ENCODE assay signal across 23 cellular contexts in the genomic region with DNA sequence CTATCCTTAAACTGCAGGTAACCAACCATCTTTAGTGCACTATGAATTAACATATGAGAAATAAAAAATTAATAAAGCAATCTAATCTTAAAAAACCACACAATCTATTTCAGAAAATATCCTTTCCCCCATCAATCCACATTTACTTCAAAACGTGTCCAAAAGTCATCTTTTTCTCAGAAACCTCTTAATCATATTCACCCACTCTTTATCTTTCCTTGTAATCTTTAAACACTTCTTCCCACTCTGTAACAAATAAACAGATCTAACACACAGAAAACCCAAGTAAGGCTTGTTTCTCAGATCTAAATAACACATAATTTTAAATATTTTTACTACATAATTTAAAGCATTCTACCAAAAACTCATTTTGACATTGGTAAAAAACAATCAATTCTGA. TPM values are rescaled to one million over a fixed set of nuclear protein-coding genes. Genes with fewer than 3 reads are reported as not detected.
"Had no signal": no experiment of that assay in that cellular context is flagged by ENCODE, and none has a peak within 500 bp of the region (broad histone marks: within the 10 kb centered on the region; RNA-seq: fewer than 3 reads in every experiment).

No MANE protein-coding gene starts in this region.

- H3K4me1 ChIP-seq: foreskin keratinocyte had no signal

- H3K36me3 ChIP-seq: neutrophil had no signal

- H3K27ac ChIP-seq: foreskin keratinocyte, neutrophil, WERI-Rb-1 had no signal

- ATAC-seq: effector memory CD8-positive, alpha-beta T cell; foreskin keratinocyte; left ventricle myocardium superior; mucosa of descending colon; naive thymus-derived CD4-positive, alpha-beta T cell; T-cell had no signal

- H3K9me3 ChIP-seq: mucosa of descending colon, neutrophil had no signal

- FAIRE-seq: astrocyte, bronchial epithelial cell had no signal

- H3K4me3 ChIP-seq: mucosa of descending colon had no signal

- H3K9me3 Mint-ChIP-seq: dendritic cell treated with granulocyte-macrophage colony-stimulating factor and Interleukin-4, amounts not matched to agents 40 ng/mL and 50 ng/mL, for 4 days; effector memory CD8-positive, alpha-beta T cell; T-cell had no signal

- H3K27me3 ChIP-seq: foreskin keratinocyte, neutrophil had no signal

- H3K27ac Mint-ChIP-seq: dendritic cell treated with granulocyte-macrophage colony-stimulating factor and Interleukin-4, amounts not matched to agents 40 ng/mL and 50 ng/mL, for 4 days; memory B cell; type B pancreatic cell had no signal

- DNase-seq: activated CD4-positive, alpha-beta T cell treated with anti-CD3 and anti-CD28 coated beads, Interleukin-2, amount 50 U/mL, for 1 hour; activated effector memory CD4-positive, alpha-beta T cell treated with Interleukin-2 at 50 U/mL for 16 hours; effector memory CD8-positive, alpha-beta T cell; foreskin keratinocyte; kidney glomerular epithelial cell; left ventricle myocardium superior; mucosa of descending colon; naive thymus-derived CD4-positive, alpha-beta T cell; posterior cingulate gyrus; stimulated activated CD4-positive, alpha-beta T cell treated with anti-CD3 and anti-CD28 coated beads, Interleukin-4, amount 100 ng/mL, for 24 hours; stimulated activated naive CD4-positive, alpha-beta T cell treated with Interleukin-2 at 50 U/mL for 16 hours; T-cell; WERI-Rb-1 had no signal

- H3K27me3 Mint-ChIP-seq: dendritic cell treated with granulocyte-macrophage colony-stimulating factor and Interleukin-4, amounts not matched to agents 40 ng/mL and 50 ng/mL, for 4 days; effector memory CD8-positive, alpha-beta T cell; memory B cell; naive thymus-derived CD4-positive, alpha-beta T cell; T-cell; type B pancreatic cell had no signal

- H3K4me3 Mint-ChIP-seq: dendritic cell treated with granulocyte-macrophage colony-stimulating factor and Interleukin-4, amounts not matched to agents 40 ng/mL and 50 ng/mL, for 4 days; effector memory CD8-positive, alpha-beta T cell; memory B cell; type B pancreatic cell had no signal

RNA-seq across cellular contexts. Expression of a gene that starts 44.4 kb away (rescaled TPM):
- total RNA-seq: astrocyte; bronchial epithelial cell; cerebellum; foreskin keratinocyte; left ventricle myocardium superior; mucosa of descending colon; naive thymus-derived CD4-positive, alpha-beta T cell; skeletal muscle tissue; T-cell; temporal lobe had no signal
- polyA plus RNA-seq: adipose tissue; foreskin keratinocyte; naive thymus-derived CD4-positive, alpha-beta T cell had no signal
